Comparison of ENCODE assay signal across 20 cellular contexts in genomic region chr10:30877111-30877510, GRCh38.
"Had no signal": no experiment of that assay in that cellular context is flagged by ENCODE, and none has a peak within 500 bp of the region (broad histone marks: within the 10 kb centered on the region; RNA-seq: fewer than 3 reads in every experiment).

No MANE protein-coding gene starts in this region.

- H3K27me3 Mint-ChIP-seq: activated CD4-positive, alpha-beta memory T cell treated with anti-CD3 and anti-CD28 coated beads, Interleukin-2, amount 10 ng/mL, durations not matched to agents 7 days and 5 days; activated CD8-positive, alpha-beta memory T cell treated with anti-CD3 and anti-CD28 coated beads, Interleukin-2, amount 10 ng/mL, durations not matched to agents 7 days and 5 days; activated T-helper 17 cell treated with anti-CD3 and anti-CD28 coated beads, Interleukin-2, amount 50 U/mL, for 72 hours; central memory CD8-positive, alpha-beta T cell; naive B cell; stimulated activated naive CD8-positive, alpha-beta T cell treated with anti-CD3 and anti-CD28 coated beads, Interleukin-15, amount 100 ng/mL, for 72 hours; type B pancreatic cell had no signal

- H3K9me3 ChIP-seq: mucosa of descending colon, ovary, psoas muscle had no signal

- H3K4me3 ChIP-seq: coronary artery, mucosa of descending colon, neural progenitor cell, ovary, psoas muscle, skin epidermis had no signal

- H3K36me3 ChIP-seq: brain microvascular endothelial cell, neural progenitor cell, ovary had no signal

- H3K9ac ChIP-seq: neural progenitor cell had no signal

- H3K9me3 Mint-ChIP-seq: activated CD4-positive, alpha-beta memory T cell treated with anti-CD3 and anti-CD28 coated beads, Interleukin-2, amount 10 ng/mL, durations not matched to agents 7 days and 5 days; activated T-helper 17 cell treated with anti-CD3 and anti-CD28 coated beads, Interleukin-2, amount 50 U/mL, for 72 hours; central memory CD8-positive, alpha-beta T cell; neural progenitor cell; stimulated activated naive CD8-positive, alpha-beta T cell treated with anti-CD3 and anti-CD28 coated beads, Interleukin-15, amount 100 ng/mL, for 72 hours; type B pancreatic cell had no signal

- H3K36me3 Mint-ChIP-seq: neural progenitor cell, type B pancreatic cell had no signal

- H3K4me1 ChIP-seq: neural progenitor cell, psoas muscle had no signal

- H3K4me3 Mint-ChIP-seq: activated CD4-positive, alpha-beta memory T cell treated with anti-CD3 and anti-CD28 coated beads, Interleukin-2, amount 10 ng/mL, durations not matched to agents 7 days and 5 days; activated CD8-positive, alpha-beta memory T cell treated with anti-CD3 and anti-CD28 coated beads, Interleukin-2, amount 10 ng/mL, durations not matched to agents 7 days and 5 days; activated T-helper 17 cell treated with anti-CD3 and anti-CD28 coated beads, Interleukin-2, amount 50 U/mL, for 72 hours; central memory CD8-positive, alpha-beta T cell; naive B cell; neural progenitor cell; stimulated activated naive CD8-positive, alpha-beta T cell treated with anti-CD3 and anti-CD28 coated beads, Interleukin-15, amount 100 ng/mL, for 72 hours; type B pancreatic cell had no signal

- ATAC-seq: activated CD8-positive, alpha-beta memory T cell treated with anti-CD3 and anti-CD28 coated beads, Interleukin-2, amount 10 ng/mL, durations not matched to agents 7 days and 5 days; activated T-helper 17 cell treated with anti-CD3 and anti-CD28 coated beads, Interleukin-2, amount 50 U/mL, for 72 hours; mucosa of descending colon; psoas muscle; right cardiac atrium; stimulated activated naive CD8-positive, alpha-beta T cell treated with anti-CD3 and anti-CD28 coated beads, Interleukin-15, amount 100 ng/mL, for 72 hours had no signal

- H3K27me3 ChIP-seq: brain microvascular endothelial cell, neural progenitor cell, ovary had no signal

- H3K4me1 Mint-ChIP-seq: activated CD4-positive, alpha-beta memory T cell treated with anti-CD3 and anti-CD28 coated beads, Interleukin-2, amount 10 ng/mL, durations not matched to agents 7 days and 5 days; activated CD8-positive, alpha-beta memory T cell treated with anti-CD3 and anti-CD28 coated beads, Interleukin-2, amount 10 ng/mL, durations not matched to agents 7 days and 5 days; activated T-helper 17 cell treated with anti-CD3 and anti-CD28 coated beads, Interleukin-2, amount 50 U/mL, for 72 hours; central memory CD8-positive, alpha-beta T cell; naive B cell; neural progenitor cell; stimulated activated naive CD8-positive, alpha-beta T cell treated with anti-CD3 and anti-CD28 coated beads, Interleukin-15, amount 100 ng/mL, for 72 hours had no signal

- H3K27ac Mint-ChIP-seq: activated CD4-positive, alpha-beta memory T cell treated with anti-CD3 and anti-CD28 coated beads, Interleukin-2, amount 10 ng/mL, durations not matched to agents 7 days and 5 days; activated CD8-positive, alpha-beta memory T cell treated with anti-CD3 and anti-CD28 coated beads, Interleukin-2, amount 10 ng/mL, durations not matched to agents 7 days and 5 days; activated T-helper 17 cell treated with anti-CD3 and anti-CD28 coated beads, Interleukin-2, amount 50 U/mL, for 72 hours; naive B cell; neural progenitor cell; stimulated activated naive CD8-positive, alpha-beta T cell treated with anti-CD3 and anti-CD28 coated beads, Interleukin-15, amount 100 ng/mL, for 72 hours; type B pancreatic cell had no signal

- DNase-seq: activated CD4-positive, alpha-beta memory T cell treated with anti-CD3 and anti-CD28 coated beads, Interleukin-2, amount 10 ng/mL, durations not matched to agents 7 days and 5 days; activated CD4-positive, alpha-beta T cell treated with anti-CD3 and anti-CD28 coated beads for 4 hours; activated CD8-positive, alpha-beta memory T cell treated with anti-CD3 and anti-CD28 coated beads, Interleukin-2, amount 10 ng/mL, durations not matched to agents 7 days and 5 days; activated naive CD4-positive, alpha-beta T cell; anterior cingulate cortex; brain microvascular endothelial cell; mesenchymal stem cell; mucosa of descending colon; naive B cell; ovary; psoas muscle; right cardiac atrium; stimulated activated naive CD8-positive, alpha-beta T cell treated with anti-CD3 and anti-CD28 coated beads, Interleukin-15, amount 100 ng/mL, for 72 hours; T-helper 2 cell had no signal
